2 cellular contexts compared by ENCODE assay signal in genomic region chr16:53099318-53100130, GRCh38.
TF ChIP-seq lines count a peak whose summit lies in the region.

No MANE protein-coding gene starts in this region.

TF ChIP-seq in HEK293, 187 proteins besides CTCF, POLR2A, EP300 and RAD21 (continued from another document and continues in another):
- TF ChIP-seq, protein P1, sequence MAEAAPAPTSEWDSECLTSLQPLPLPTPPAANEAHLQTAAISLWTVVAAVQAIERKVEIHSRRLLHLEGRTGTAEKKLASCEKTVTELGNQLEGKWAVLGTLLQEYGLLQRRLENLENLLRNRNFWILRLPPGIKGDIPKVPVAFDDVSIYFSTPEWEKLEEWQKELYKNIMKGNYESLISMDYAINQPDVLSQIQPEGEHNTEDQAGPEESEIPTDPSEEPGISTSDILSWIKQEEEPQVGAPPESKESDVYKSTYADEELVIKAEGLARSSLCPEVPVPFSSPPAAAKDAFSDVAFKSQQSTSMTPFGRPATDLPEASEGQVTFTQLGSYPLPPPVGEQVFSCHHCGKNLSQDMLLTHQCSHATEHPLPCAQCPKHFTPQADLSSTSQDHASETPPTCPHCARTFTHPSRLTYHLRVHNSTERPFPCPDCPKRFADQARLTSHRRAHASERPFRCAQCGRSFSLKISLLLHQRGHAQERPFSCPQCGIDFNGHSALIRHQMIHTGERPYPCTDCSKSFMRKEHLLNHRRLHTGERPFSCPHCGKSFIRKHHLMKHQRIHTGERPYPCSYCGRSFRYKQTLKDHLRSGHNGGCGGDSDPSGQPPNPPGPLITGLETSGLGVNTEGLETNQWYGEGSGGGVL (tag by site-specific recombination; IDR thresholded peaks at IDR 0.05), result peak; percentile 98
- TF ChIP-seq, protein P2, sequence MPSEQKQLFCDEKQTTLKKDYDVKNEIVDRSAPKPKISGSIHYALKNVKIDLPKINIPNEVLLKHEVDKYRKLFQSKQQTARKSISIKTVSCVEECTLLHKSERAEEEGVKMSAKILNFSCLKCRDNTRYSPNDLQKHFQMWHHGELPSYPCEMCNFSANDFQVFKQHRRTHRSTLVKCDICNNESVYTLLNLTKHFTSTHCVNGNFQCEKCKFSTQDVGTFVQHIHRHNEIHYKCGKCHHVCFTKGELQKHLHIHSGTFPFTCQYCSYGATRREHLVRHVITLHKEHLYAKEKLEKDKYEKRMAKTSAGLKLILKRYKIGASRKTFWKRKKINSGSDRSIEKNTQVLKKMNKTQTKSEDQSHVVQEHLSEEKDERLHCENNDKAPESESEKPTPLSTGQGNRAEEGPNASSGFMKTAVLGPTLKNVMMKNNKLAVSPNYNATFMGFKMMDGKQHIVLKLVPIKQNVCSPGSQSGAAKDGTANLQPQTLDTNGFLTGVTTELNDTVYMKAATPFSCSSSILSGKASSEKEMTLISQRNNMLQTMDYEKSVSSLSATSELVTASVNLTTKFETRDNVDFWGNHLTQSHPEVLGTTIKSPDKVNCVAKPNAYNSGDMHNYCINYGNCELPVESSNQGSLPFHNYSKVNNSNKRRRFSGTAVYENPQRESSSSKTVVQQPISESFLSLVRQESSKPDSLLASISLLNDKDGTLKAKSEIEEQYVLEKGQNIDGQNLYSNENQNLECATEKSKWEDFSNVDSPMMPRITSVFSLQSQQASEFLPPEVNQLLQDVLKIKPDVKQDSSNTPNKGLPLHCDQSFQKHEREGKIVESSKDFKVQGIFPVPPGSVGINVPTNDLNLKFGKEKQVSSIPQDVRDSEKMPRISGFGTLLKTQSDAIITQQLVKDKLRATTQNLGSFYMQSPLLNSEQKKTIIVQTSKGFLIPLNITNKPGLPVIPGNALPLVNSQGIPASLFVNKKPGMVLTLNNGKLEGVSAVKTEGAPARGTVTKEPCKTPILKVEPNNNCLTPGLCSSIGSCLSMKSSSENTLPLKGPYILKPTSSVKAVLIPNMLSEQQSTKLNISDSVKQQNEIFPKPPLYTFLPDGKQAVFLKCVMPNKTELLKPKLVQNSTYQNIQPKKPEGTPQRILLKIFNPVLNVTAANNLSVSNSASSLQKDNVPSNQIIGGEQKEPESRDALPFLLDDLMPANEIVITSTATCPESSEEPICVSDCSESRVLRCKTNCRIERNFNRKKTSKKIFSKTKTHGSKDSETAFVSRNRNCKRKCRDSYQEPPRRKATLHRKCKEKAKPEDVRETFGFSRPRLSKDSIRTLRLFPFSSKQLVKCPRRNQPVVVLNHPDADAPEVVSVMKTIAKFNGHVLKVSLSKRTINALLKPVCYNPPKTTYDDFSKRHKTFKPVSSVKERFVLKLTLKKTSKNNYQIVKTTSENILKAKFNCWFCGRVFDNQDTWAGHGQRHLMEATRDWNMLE (tag by site-specific recombination; conservative IDR thresholded peaks at IDR 0.05; ENCODE audit: low read depth), result no peak
- TF ChIP-seq ZNF837 (tag by site-specific recombination; IDR thresholded peaks at IDR 0.05) (no peak), KLF8 (tag by site-specific recombination; IDR thresholded peaks at IDR 0.05) (peak; percentile 71), EGR2 (tag by site-specific recombination; IDR thresholded peaks at IDR 0.05; ENCODE audit: low read depth) (peak; percentile 92), ZEB2 (tag by site-specific recombination; IDR thresholded peaks at IDR 0.05) (peak; percentile 91), GLIS2 (tag by site-specific recombination; IDR thresholded peaks at IDR 0.05) (peak; percentile 86), SP2 (tag by site-specific recombination; IDR thresholded peaks at IDR 0.05) (peak; percentile 61), ZSCAN16 (tag by site-specific recombination; IDR thresholded peaks at IDR 0.05) (0 out of 2 replicates have a peak, but pooled peaks have one; percentile 16), TRIM28 (IDR thresholded peaks at IDR 0.05; ENCODE audit: borderline replicate concordance, low read length) (0 out of 2 replicates have a peak, but pooled peaks have one; percentile 62), ZNF555 (tag by site-specific recombination; conservative IDR thresholded peaks at IDR 0.05) (no peak), ZNF580 (tag by site-specific recombination; IDR thresholded peaks at IDR 0.05) (no peak), ZNF18 (tag by site-specific recombination; IDR thresholded peaks at IDR 0.05) (0 out of 2 replicates have a peak, but pooled peaks have one; percentile 26), ZBTB17 (tag by site-specific recombination; IDR thresholded peaks at IDR 0.05) (peak; percentile 93), ZNF366 (tag by site-specific recombination; conservative IDR thresholded peaks at IDR 0.05) (peak; percentile 94), KLF1 (tag by site-specific recombination; IDR thresholded peaks at IDR 0.05) (peak; percentile 78)
- TF ChIP-seq, protein P3, sequence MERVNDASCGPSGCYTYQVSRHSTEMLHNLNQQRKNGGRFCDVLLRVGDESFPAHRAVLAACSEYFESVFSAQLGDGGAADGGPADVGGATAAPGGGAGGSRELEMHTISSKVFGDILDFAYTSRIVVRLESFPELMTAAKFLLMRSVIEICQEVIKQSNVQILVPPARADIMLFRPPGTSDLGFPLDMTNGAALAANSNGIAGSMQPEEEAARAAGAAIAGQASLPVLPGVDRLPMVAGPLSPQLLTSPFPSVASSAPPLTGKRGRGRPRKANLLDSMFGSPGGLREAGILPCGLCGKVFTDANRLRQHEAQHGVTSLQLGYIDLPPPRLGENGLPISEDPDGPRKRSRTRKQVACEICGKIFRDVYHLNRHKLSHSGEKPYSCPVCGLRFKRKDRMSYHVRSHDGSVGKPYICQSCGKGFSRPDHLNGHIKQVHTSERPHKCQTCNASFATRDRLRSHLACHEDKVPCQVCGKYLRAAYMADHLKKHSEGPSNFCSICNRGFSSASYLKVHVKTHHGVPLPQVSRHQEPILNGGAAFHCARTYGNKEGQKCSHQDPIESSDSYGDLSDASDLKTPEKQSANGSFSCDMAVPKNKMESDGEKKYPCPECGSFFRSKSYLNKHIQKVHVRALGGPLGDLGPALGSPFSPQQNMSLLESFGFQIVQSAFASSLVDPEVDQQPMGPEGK (tag by site-specific recombination; IDR thresholded peaks at IDR 0.05), result peak; percentile 86

TF ChIP-seq in SK-N-SH, 30 proteins besides CTCF, POLR2A, EP300 and RAD21 (continued from another document):
- TF ChIP-seq JUND (IDR thresholded peaks at IDR 0.05) (peak; percentile 31; the same call in 1 of the 2 replicates), YY1 (IDR thresholded peaks at IDR 0.05; ENCODE audit: low read depth) (no peak), USF2 (IDR thresholded peaks at IDR 0.05; ENCODE audit: borderline replicate concordance, low read depth, low read length) (no peak), TCF12 (IDR thresholded peaks at IDR 0.05) (peak; percentile 85), GATA2 (CRISPR knock-in tag; IDR thresholded peaks at IDR 0.05) (0 out of 2 replicates have a peak, but pooled peaks have one; percentile 20), RFX5 (IDR thresholded peaks at IDR 0.05; ENCODE audit: low read length) (no peak), SIN3A (IDR thresholded peaks at IDR 0.05; ENCODE audit: borderline replicate concordance, low read depth, low read length) (peak; percentile 88; the same call in 1 of the 2 replicates), FOSL2 (IDR thresholded peaks at IDR 0.05; ENCODE audit: borderline replicate concordance, low read depth) (0 out of 2 replicates have a peak, but pooled peaks have one; percentile 32), SMC3 (IDR thresholded peaks at IDR 0.05; ENCODE audit: low read depth, low read length) (peak; percentile 18; the same call in 1 of the 2 replicates), REST (IDR thresholded peaks at IDR 0.05; ENCODE audit: low read depth, low read length) (no peak), MXI1 (IDR thresholded peaks at IDR 0.05; ENCODE audit: low read depth, low read length) (peak; percentile 99), MAX (IDR thresholded peaks at IDR 0.05; ENCODE audit: low read depth) (peak; percentile 97), EZH2phosphoT487 (IDR thresholded peaks at IDR 0.05; ENCODE audit: borderline replicate concordance, low read depth) (no peak), PBX3 (IDR thresholded peaks at IDR 0.05) (peak; percentile 78), GABPA (IDR thresholded peaks at IDR 0.05; ENCODE audit: low read depth) (no peak), TAF1 (IDR thresholded peaks at IDR 0.05; ENCODE audit: borderline replicate concordance, low read depth, low read length) (no peak), FOXM1 (IDR thresholded peaks at IDR 0.05; ENCODE audit: low read depth) (no peak; the same call in 1 of the 2 replicates), MEF2A (IDR thresholded peaks at IDR 0.05; ENCODE audit: borderline replicate concordance, low read depth) (peak; percentile 42; the same call in 1 of the 2 replicates), NRF1 (IDR thresholded peaks at IDR 0.05; ENCODE audit: low read depth, low read length) (no peak), NFIC (IDR thresholded peaks at IDR 0.05; ENCODE audit: borderline replicate concordance) (peak; percentile 94)
- TF ChIP-seq, protein P4, sequence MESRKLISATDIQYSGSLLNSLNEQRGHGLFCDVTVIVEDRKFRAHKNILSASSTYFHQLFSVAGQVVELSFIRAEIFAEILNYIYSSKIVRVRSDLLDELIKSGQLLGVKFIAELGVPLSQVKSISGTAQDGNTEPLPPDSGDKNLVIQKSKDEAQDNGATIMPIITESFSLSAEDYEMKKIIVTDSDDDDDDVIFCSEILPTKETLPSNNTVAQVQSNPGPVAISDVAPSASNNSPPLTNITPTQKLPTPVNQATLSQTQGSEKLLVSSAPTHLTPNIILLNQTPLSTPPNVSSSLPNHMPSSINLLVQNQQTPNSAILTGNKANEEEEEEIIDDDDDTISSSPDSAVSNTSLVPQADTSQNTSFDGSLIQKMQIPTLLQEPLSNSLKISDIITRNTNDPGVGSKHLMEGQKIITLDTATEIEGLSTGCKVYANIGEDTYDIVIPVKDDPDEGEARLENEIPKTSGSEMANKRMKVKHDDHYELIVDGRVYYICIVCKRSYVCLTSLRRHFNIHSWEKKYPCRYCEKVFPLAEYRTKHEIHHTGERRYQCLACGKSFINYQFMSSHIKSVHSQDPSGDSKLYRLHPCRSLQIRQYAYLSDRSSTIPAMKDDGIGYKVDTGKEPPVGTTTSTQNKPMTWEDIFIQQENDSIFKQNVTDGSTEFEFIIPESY (IDR thresholded peaks at IDR 0.05; ENCODE audit: borderline replicate concordance, low read depth), result no peak
